Comparison of ENCODE assay signal across 15 cellular contexts in genomic region chr1:212637902-212638301, GRCh38. TPM values are rescaled to one million over a fixed set of nuclear protein-coding genes. Genes with fewer than 3 reads are reported as not detected.
A peak's percentile ranks its signal among the peaks of the same experiment; 100 is the strongest.
DNase-seq lines count a peak whose midpoint lies in the region; ATAC-seq, FAIRE-seq and TF ChIP-seq lines count a peak whose summit lies in the region.
"Had no signal": no experiment of that assay in that cellular context is flagged by ENCODE, and none has a peak within 500 bp of the region (broad histone marks: within the 10 kb centered on the region; RNA-seq: fewer than 3 reads in every experiment).

No MANE protein-coding gene starts in this region.

- CTCF ChIA-PET in A673 (lab: Charles Lee), result no interaction called here
- CTCF ChIA-PET in naive thymus-derived CD4-positive, alpha-beta T cell (lab: Charles Lee), result no interaction called here

- ATAC-seq in naive thymus-derived CD4-positive, alpha-beta T cell, result no peak
- ATAC-seq in stimulated activated naive B cell treated with anti-CD40 and anti-IgM and Interleukin-4, amounts not matched to agents 10 μg/mL and 1 μg/mL and 100 μg/mL, for 72 hours (replicated peaks), result no peak
- ATAC-seq: activated CD4-positive, CD25-positive, alpha-beta regulatory T cell treated with anti-CD3 and anti-CD28 coated beads, Interleukin-2, amount 50 U/mL, for 24 hours had no signal

- H3K27ac Mint-ChIP-seq in naive thymus-derived CD4-positive, alpha-beta T cell, result peak overlapping the region in 7 of 9 donors; percentile 15 to 74 (median 66)
- no peak overlapping the region for H3K27ac Mint-ChIP-seq in stimulated activated naive B cell treated with anti-CD40 and anti-IgM and Interleukin-4, amounts not matched to agents 10 μg/mL and 1 μg/mL and 100 μg/mL, for 72 hours

- DNase-seq in A673 (ENCODE audit: low spot score) (no peak), HCEC 1CT (peak; percentile 22), dorsolateral prefrontal cortex (peak in 1 of 10 donors; percentile 40), HuH-7.5 (ENCODE audit: low spot score) (no peak), HT-29 (ENCODE audit: low spot score) (no peak), small intestine (no peak)
- DNase-seq in naive thymus-derived CD4-positive, alpha-beta T cell, result no peak
- no peak for DNase-seq in stimulated activated naive B cell treated with anti-CD40 and anti-IgM and Interleukin-4, amounts not matched to agents 10 μg/mL and 1 μg/mL and 100 μg/mL, for 72 hours
- DNase-seq: activated effector memory CD4-positive, alpha-beta T cell treated with Interleukin-2 at 50 U/mL for 16 hours; CD4-positive, CD25-positive, alpha-beta regulatory T cell; effector CD4-positive, alpha-beta T cell; H7; MG63; stimulated activated naive CD4-positive, alpha-beta T cell had no signal

- TF ChIP-seq CTCF in A673 (conservative IDR thresholded peaks at IDR 0.05; ENCODE audit: low read depth, low read length) (no peak), dorsolateral prefrontal cortex (IDR thresholded peaks at IDR 0.05 in 54 of 56, conservative IDR thresholded peaks at IDR 0.05 in 2 of 56; ENCODE audit: low read depth in 1 of 56, partially characterized antibody in 56 of 56) (no peak)

- H3K9me3 Mint-ChIP-seq in naive thymus-derived CD4-positive, alpha-beta T cell, result peaks cover 0 to 15% (median 5%) of the 10 kb centered on the region in 11 donors
- peaks cover 1 to 12% of the 10 kb centered on the region in 2 donors for H3K9me3 Mint-ChIP-seq in stimulated activated naive B cell treated with anti-CD40 and anti-IgM and Interleukin-4, amounts not matched to agents 10 μg/mL and 1 μg/mL and 100 μg/mL, for 72 hours

- no peak overlapping the region for H3K4me3 ChIP-seq in A673 (ENCODE audit: low read depth, low read length, poor library complexity, severe bottlenecking)
- H3K4me3 ChIP-seq in dorsolateral prefrontal cortex, result no peak overlapping the region
- H3K4me3 ChIP-seq in naive thymus-derived CD4-positive, alpha-beta T cell (ENCODE audit: low read length), result no peak overlapping the region
- no peak overlapping the region for H3K4me3 ChIP-seq in small intestine (ENCODE audit: low read depth in 1 of 2, low read length in 2 of 2)
- H3K4me3 ChIP-seq: MG63 had no signal

- H3K27me3 ChIP-seq in A673 (replicated peaks; ENCODE audit: insufficient read depth, low read depth, low read length, poor library complexity) (no peaks in the 10 kb centered on the region), dorsolateral prefrontal cortex (no peaks in the 10 kb centered on the region), small intestine (ENCODE audit: control insufficient read depth in 2 of 2, insufficient read depth in 2 of 2, low read length in 2 of 2) (no peaks in the 10 kb centered on the region)
- no peaks in the 10 kb centered on the region for H3K27me3 ChIP-seq in naive thymus-derived CD4-positive, alpha-beta T cell (ENCODE audit: control insufficient read depth in 2 of 2, insufficient read depth in 2 of 2, low read length in 2 of 2)

- POLR2A ChIA-PET in A673 (lab: Charles Lee; ENCODE audit: low non-redundant PET), result interaction anchor here (0.6 kb wide), 1 partner anchor 290 kb away, joined by 4 read pairs; no protein-coding TSS in a partner anchor
- POLR2A ChIA-PET in naive thymus-derived CD4-positive, alpha-beta T cell (lab: Charles Lee), result no interaction called here

- H3K27me3 Mint-ChIP-seq in naive thymus-derived CD4-positive, alpha-beta T cell, result peaks cover 0 to 31% (median 16%) of the 10 kb centered on the region in 5 donors
- peaks cover 19 to 23% of the 10 kb centered on the region in 2 donors for H3K27me3 Mint-ChIP-seq in stimulated activated naive B cell treated with anti-CD40 and anti-IgM and Interleukin-4, amounts not matched to agents 10 μg/mL and 1 μg/mL and 100 μg/mL, for 72 hours

- H3K4me1 ChIP-seq in A673 (ENCODE audit: insufficient read depth, low read length, poor library complexity, severe bottlenecking) (peaks cover 38% of the 10 kb centered on the region), small intestine (ENCODE audit: control insufficient read depth in 2 of 2, insufficient read depth in 1 of 2, low read depth in 1 of 2, low read length in 1 of 2) (peaks cover 3 to 8% of the 10 kb centered on the region in 2 donors)
- H3K4me1 ChIP-seq in naive thymus-derived CD4-positive, alpha-beta T cell (ENCODE audit: control insufficient read depth in 2 of 2, insufficient read depth in 2 of 2, low read length in 2 of 2), result peaks cover 10 to 22% of the 10 kb centered on the region in 2 donors

- H3K36me3 Mint-ChIP-seq in naive thymus-derived CD4-positive, alpha-beta T cell, result peaks cover 0 to 10% (median 4%) of the 10 kb centered on the region in 5 donors
- peaks cover 4 to 7% of the 10 kb centered on the region in 2 donors for H3K36me3 Mint-ChIP-seq in stimulated activated naive B cell treated with anti-CD40 and anti-IgM and Interleukin-4, amounts not matched to agents 10 μg/mL and 1 μg/mL and 100 μg/mL, for 72 hours
- H3K36me3 Mint-ChIP-seq: CD4-positive, CD25-positive, alpha-beta regulatory T cell had no signal

- H3K4me1 Mint-ChIP-seq in naive thymus-derived CD4-positive, alpha-beta T cell, result peaks cover 17 to 47% (median 30%) of the 10 kb centered on the region in 7 donors
- peaks cover 22 to 29% of the 10 kb centered on the region in 2 donors for H3K4me1 Mint-ChIP-seq in stimulated activated naive B cell treated with anti-CD40 and anti-IgM and Interleukin-4, amounts not matched to agents 10 μg/mL and 1 μg/mL and 100 μg/mL, for 72 hours

- 78 to 85% (median 84%) methylated on average over 5 of the region's 5 CpGs for WGBS in small intestine, 3 donors

- intact Hi-C loops in A673 (cut with micrococcal nuclease; ENCODE audit: unreplicated experiment), result no loop called here
- intact Hi-C loops in dorsolateral prefrontal cortex (cut with DNase I), result no loop called here
- intact Hi-C loops in naive thymus-derived CD4-positive, alpha-beta T cell (cut with micrococcal nuclease), result no loop called here

- H3K27ac ChIP-seq in A673 (ENCODE audit: low read depth, low read length, poor library complexity, severe bottlenecking) (peak overlapping the region; percentile 80), dorsolateral prefrontal cortex (peak overlapping the region in 45 of 59 donors; percentile 23 to 89 (median 74)), small intestine (ENCODE audit: low read depth in 1 of 2, low read length in 1 of 2) (peak overlapping the region in 1 of 2 donors; percentile 93)
- H3K27ac ChIP-seq in naive thymus-derived CD4-positive, alpha-beta T cell (ENCODE audit: low read depth, low read length), result no peak overlapping the region

- H3K9me3 ChIP-seq in A673 (ENCODE audit: low read depth, low read length, poor library complexity, severe bottlenecking) (peaks cover 3% of the 10 kb centered on the region), small intestine (ENCODE audit: control insufficient read depth, low read depth) (no peaks in the 10 kb centered on the region)
- H3K9me3 ChIP-seq in naive thymus-derived CD4-positive, alpha-beta T cell (ENCODE audit: control insufficient read depth in 2 of 3, low read length in 3 of 3), result no peaks in the 10 kb centered on the region
- H3K9me3 ChIP-seq: MG63 had no signal

- no peaks in the 10 kb centered on the region for H3K36me3 ChIP-seq in A673 (ENCODE audit: insufficient read depth, low read length, poor library complexity, severe bottlenecking)
- no peaks in the 10 kb centered on the region for H3K36me3 ChIP-seq in naive thymus-derived CD4-positive, alpha-beta T cell (ENCODE audit: control insufficient read depth in 2 of 3, insufficient read depth in 3 of 3, low read length in 3 of 3)
- no peaks in the 10 kb centered on the region for H3K36me3 ChIP-seq in small intestine (ENCODE audit: control insufficient read depth in 2 of 2, insufficient read depth in 2 of 2, low read length in 2 of 2)
- H3K36me3 ChIP-seq: MG63 had no signal

- no peak for FAIRE-seq in small intestine (lab: Jason Lieb, UNC)

- H3K4me3 Mint-ChIP-seq in naive thymus-derived CD4-positive, alpha-beta T cell, result peak overlapping the region in 2 of 10 donors; percentile 32 to 50
- no peak overlapping the region for H3K4me3 Mint-ChIP-seq in stimulated activated naive B cell treated with anti-CD40 and anti-IgM and Interleukin-4, amounts not matched to agents 10 μg/mL and 1 μg/mL and 100 μg/mL, for 72 hours

- BruUV-seq in A673 (replicated peaks; lab: Mats Ljungman, UMichigan), result no TSS peak

RNA-seq across cellular contexts. Expression of gene ATF3, which starts 29.3 kb away (rescaled TPM):
- total RNA-seq in A673 (2021), result 12.6 and 16.0 TPM in 2 replicates
- 100 to 1,000 TPM in 1 of 120 experiments, 10 to 100 TPM in 70, 1 to 10 TPM in 49; 2.2 to 116 (median 11.2) TPM for total RNA-seq in dorsolateral prefrontal cortex
- 10 to 100 TPM in 3 of 5 experiments, under 1 TPM in 2; 0.57 to 83.4 (median 12.5) TPM for total RNA-seq in naive thymus-derived CD4-positive, alpha-beta T cell
- polyA plus RNA-seq in naive thymus-derived CD4-positive, alpha-beta T cell, result not detected
- total RNA-seq in HT-29 (2014; rRNA removed; shearing (Covaris generic)), result 104 and 105 TPM in 2 replicates
- polyA plus RNA-seq in small intestine, result 10 to 100 TPM; 20.8 to 30.3 (median 27.1) TPM
